ENCODE assay signal across 8 cellular contexts in genomic region chr2:230864605-230865323, GRCh38. TPM values are rescaled to one million over a fixed set of nuclear protein-coding genes. Genes with fewer than 3 reads are reported as not detected.
DNase-seq lines count a peak whose midpoint lies in the region; ATAC-seq and TF ChIP-seq lines count a peak whose summit lies in the region.

TSS of gene ITM2C (plus strand) at chr2:230864942. CDS start at chr2:230865026, 84 bp downstream.

- peak within 1 kb of the TSS; percentile 41 for H4K5ac ChIP-seq in IMR-90 (ENCODE audit: low read depth, low read length)

- TF ChIP-seq CTCF in IMR-90 (conservative IDR thresholded peaks at IDR 0.05; ENCODE audit: low read depth, low read length): peak; percentile 50
- TF ChIP-seq CTCF in heart right ventricle (IDR thresholded peaks at IDR 0.05): peak in 7 of 9 donors; percentile 13 to 63 (median 42)
- TF ChIP-seq CTCF in psoas muscle (IDR thresholded peaks at IDR 0.05): peak; percentile 31
- peak in 1 of 3 experiments; percentile 24 for TF ChIP-seq CTCF in vagina (IDR thresholded peaks at IDR 0.05)

- H2BK15ac ChIP-seq in IMR-90 (ENCODE audit: low read depth, low read length): no peak within 1 kb of the TSS

- peak within 1 kb of the TSS; percentile 47 for H3K27ac ChIP-seq in IMR-90 (ENCODE audit: insufficient read depth, low read length)
- peak within 1 kb of the TSS in 5 of 10 donors; percentile 11 to 68 (median 43) for H3K27ac ChIP-seq in heart right ventricle
- no peak within 1 kb of the TSS for H3K27ac ChIP-seq in psoas muscle
- peak within 1 kb of the TSS; percentile 67 for H3K27ac ChIP-seq in vagina

- H3K18ac ChIP-seq in IMR-90 (ENCODE audit: low read depth, low read length): 0 out of 2 replicates have a peak within 1 kb of the TSS, but pooled peaks have one; percentile 8

- H3K9ac ChIP-seq in IMR-90 (ENCODE audit: low read depth, low read length) (peak within 1 kb of the TSS; percentile 86), adipocyte (ENCODE audit: low read length) (peak within 1 kb of the TSS; percentile 80)

- H3K4ac ChIP-seq in IMR-90 (ENCODE audit: low read depth, low read length): peak within 1 kb of the TSS; percentile 60

- in situ Hi-C loops in IMR-90 (cut with MboI; ENCODE audit: low sequenced_read_pairs): no loop called here

- peak within 1 kb of the TSS; percentile 98 for H3K4me3 ChIP-seq in IMR-90 (ENCODE audit: insufficient read depth, low read depth, low read length)
- peak within 1 kb of the TSS; percentile 83 for H3K4me3 ChIP-seq in adipocyte (ENCODE audit: low read length)
- peak within 1 kb of the TSS; percentile 37 to 84 (median 70) for H3K4me3 ChIP-seq in heart right ventricle
- H3K4me3 ChIP-seq in psoas muscle: peak within 1 kb of the TSS; percentile 61
- H3K4me3 ChIP-seq in vagina: peak within 1 kb of the TSS; percentile 68 to 84

- H2AK5ac ChIP-seq in IMR-90 (ENCODE audit: low read depth, low read length): peak within 1 kb of the TSS; percentile 11; the same call in 1 of the 2 replicates

- peak within 1 kb of the TSS; percentile 95 for H2AFZ ChIP-seq in IMR-90 (replicated peaks; ENCODE audit: low read length, poor library complexity)

- no peak within 1 kb of the TSS for H2BK20ac ChIP-seq in IMR-90 (ENCODE audit: low read depth, low read length)

- H3K9me3 ChIP-seq in IMR-90 (ENCODE audit: control insufficient read depth, insufficient read depth, low read length) (no peaks in the 10 kb centered on the region), adipocyte (ENCODE audit: control insufficient read depth, low read length) (no peaks in the 10 kb centered on the region), heart right ventricle (peaks cover 0 to under 1% (median 0%) of the 10 kb centered on the region in 11 donors), psoas muscle (no peaks in the 10 kb centered on the region), vagina (no peaks in the 10 kb centered on the region)

- peaks cover 6% of the 10 kb centered on the region; the same call in 1 of the 2 replicates for H3K9me1 ChIP-seq in IMR-90 (ENCODE audit: insufficient read depth, low read length)

- peak within 1 kb of the TSS; percentile 61; the same call in 1 of the 2 replicates for H2BK120ac ChIP-seq in IMR-90 (ENCODE audit: low read depth, low read length)

- no peak within 1 kb of the TSS for H3K56ac ChIP-seq in IMR-90 (ENCODE audit: extremely low read depth, insufficient read depth, low read length)

- H3K4me2 ChIP-seq in IMR-90 (ENCODE audit: low read depth, low read length): peak within 1 kb of the TSS; percentile 88

- peak within 1 kb of the TSS; percentile 46; the same call in 1 of the 2 replicates for H4K91ac ChIP-seq in IMR-90 (ENCODE audit: insufficient read depth, low read depth, low read length)

- ATAC-seq in GM21515 (IDR thresholded peaks at IDR 0.05; ENCODE audit: unreplicated experiment) (peak; percentile 77), IMR-90 (ENCODE audit: low read depth) (peak; percentile 91), heart right ventricle (peak; percentile 75 to 93 (median 80)), psoas muscle (peak; percentile 63 to 91 (median 86))

- TF ChIP-seq POLR2A in IMR-90 (IDR thresholded peaks at IDR 0.05; ENCODE audit: low read depth, low read length) (no peak), vagina (IDR thresholded peaks at IDR 0.05) (no peak)

- H4K20me1 ChIP-seq in IMR-90 (ENCODE audit: insufficient read depth, low read length): peaks cover 21% of the 10 kb centered on the region

- H3K4me1 ChIP-seq in IMR-90 (ENCODE audit: control insufficient read depth, insufficient read depth, low read length) (peaks cover 12% of the 10 kb centered on the region; the same call in 1 of the 2 replicates), adipocyte (ENCODE audit: control insufficient read depth, insufficient read depth, low read length) (no peaks in the 10 kb centered on the region), heart right ventricle (peaks cover 4 to 55% (median 32%) of the 10 kb centered on the region in 9 donors), psoas muscle (no peaks in the 10 kb centered on the region), vagina (peaks cover 55% of the 10 kb centered on the region)

- H2AK9ac ChIP-seq in IMR-90 (replicated peaks; ENCODE audit: low read depth, low read length, poor library complexity): peak within 1 kb of the TSS; percentile 52

- H3K36me3 ChIP-seq in IMR-90 (ENCODE audit: control insufficient read depth, insufficient read depth, low read length): no peaks in the 10 kb centered on the region
- H3K36me3 ChIP-seq in adipocyte (ENCODE audit: control insufficient read depth, insufficient read depth, low read length, severe bottlenecking): no peaks in the 10 kb centered on the region
- no peaks in the 10 kb centered on the region for H3K36me3 ChIP-seq in heart right ventricle
- no peaks in the 10 kb centered on the region for H3K36me3 ChIP-seq in psoas muscle (ENCODE audit: insufficient read depth in 1 of 2, low read depth in 1 of 2)
- H3K36me3 ChIP-seq in vagina: no peaks in the 10 kb centered on the region

- intact Hi-C loops in IMR-90 (cut with micrococcal nuclease) (loop anchor here (1.0 kb wide), 1 partner anchor 123 kb away; no protein-coding TSS in a partner anchor), heart right ventricle (cut with DNase I) (no loop called here), psoas muscle (cut with DNase I) (no loop called here), vagina (cut with DNase I) (no loop called here)

- H2BK5ac ChIP-seq in IMR-90 (ENCODE audit: low read depth, low read length, poor library complexity, severe bottlenecking): no peak within 1 kb of the TSS

- CTCF ChIA-PET in IMR-90 (lab: Yijun Ruan, JAX): interaction anchor here (0.6 to 0.7 kb wide), 2 partner anchors 16 to 124 kb away, joined by 3 read pairs; no protein-coding TSS in a partner anchor

- H3K79me1 ChIP-seq in IMR-90 (ENCODE audit: low read depth in 1 of 2, low read length in 2 of 2): peaks cover 3 to 35% of the 10 kb centered on the region in 2 experiments; a peak in 3 of 4 replicates

- 0% methylated on average over 57 of the region's 77 CpGs; no CpG with 5 or more reads in 1 of the 2 experiments for WGBS in IMR-90 (ENCODE audit: extremely low coverage in 2 of 2, insufficient read length in 1 of 2), 2 experiments
- WGBS in heart right ventricle, 2 donors: 0 to 1% methylated on average over 73 to 77 of the region's 77 CpGs
- WGBS in psoas muscle, 3 donors: 0 to 1% (median 0%) methylated on average over 41 to 77 of the region's 77 CpGs

- H3K27me3 ChIP-seq in IMR-90 (ENCODE audit: control insufficient read depth, insufficient read depth, low read length) (peaks cover 26% of the 10 kb centered on the region), adipocyte (replicated peaks; ENCODE audit: control insufficient read depth, insufficient read depth, low read length) (peaks cover 40% of the 10 kb centered on the region), heart right ventricle (peaks cover 6 to 55% (median 39%) of the 10 kb centered on the region in 7 donors), psoas muscle (ENCODE audit: insufficient read depth in 3 of 3, low read length in 2 of 3) (peaks cover 0 to 35% (median 11%) of the 10 kb centered on the region in 3 donors), vagina (no peaks in the 10 kb centered on the region)

- TF ChIP-seq RAD21 in IMR-90 (IDR thresholded peaks at IDR 0.05; ENCODE audit: low read length): no peak

- dilution Hi-C loops in IMR-90 (cut with HindIII; ENCODE audit: low sequenced_read_pairs, unreplicated experiment): no loop called here

- DNase-seq in DMS79 (lab: John Stamatoyannopoulos, UW) (peak; percentile 37), IMR-90 (peak; percentile 62), SKM-1 treated with dmso at 0.1 percent for 144 hours (lab: John Stamatoyannopoulos, UW; ENCODE audit: unreplicated experiment) (peak; percentile 76), adipocyte (ENCODE audit: low read depth) (peak; percentile 84), heart right ventricle (peak; percentile 52 to 73), psoas muscle (peak; percentile 64 to 76), vagina (ENCODE audit: extremely low spot score in 2 of 2) (no peak)

- H3K23ac ChIP-seq in IMR-90 (ENCODE audit: low read depth, low read length): peak within 1 kb of the TSS; percentile 24; the same call in 1 of the 2 replicates

- H4K8ac ChIP-seq in IMR-90 (ENCODE audit: low read depth in 2 of 2, low read length in 2 of 2): peak within 1 kb of the TSS; percentile 33 to 74; a peak in 3 of 4 replicates

- peak within 1 kb of the TSS; percentile 91; the same call in 1 of the 2 replicates for H3K14ac ChIP-seq in IMR-90 (replicated peaks; ENCODE audit: low read depth, low read length)

- POLR2A ChIA-PET in IMR-90 (lab: Charles Lee; ENCODE audit: unreplicated experiment): no interaction called here

- no TSS peak for BruUV-seq in IMR-90 (replicated peaks; lab: Mats Ljungman, UMichigan)

TF ChIP-seq in IMR-90, 13 proteins besides CTCF, POLR2A, EP300 and RAD21:
- TF ChIP-seq CEBPB (IDR thresholded peaks at IDR 0.05; ENCODE audit: low read depth, low read length) (no peak), MXI1 (IDR thresholded peaks at IDR 0.05; ENCODE audit: borderline replicate concordance, low read depth, low read length) (no peak), SMC3 (IDR thresholded peaks at IDR 0.05; ENCODE audit: low read depth, low read length) (no peak), USF2 (IDR thresholded peaks at IDR 0.05; ENCODE audit: low read depth, low read length) (no peak), RFX5 (IDR thresholded peaks at IDR 0.05; ENCODE audit: low read depth, low read length) (no peak), MAZ (IDR thresholded peaks at IDR 0.05; ENCODE audit: borderline replicate concordance, low read depth, low read length) (peak; percentile 65; the same call in 1 of the 2 replicates), CHD1 (IDR thresholded peaks at IDR 0.05; ENCODE audit: low read depth, low read length) (no peak)

RNA-seq across cellular contexts. Expression of gene ITM2C, which starts in this region (rescaled TPM):
- total RNA-seq in IMR-90 (2012; rRNA removed) (35.8 and 46.8 TPM in 2 replicates), heart right ventricle (10 to 100 TPM; 14.3 to 32.7 (median 23.8) TPM), psoas muscle (10 to 100 TPM in 2 of 4 donors, 1 to 10 TPM in 2; 9.0 to 20.3 (median 10.6) TPM), vagina (86.2 TPM)
- polyA plus RNA-seq in IMR-90 (2012; rRNA removed) (274 and 275 TPM in 2 replicates), heart right ventricle (10 to 100 TPM; 12.1 to 20.4 TPM), psoas muscle (10 to 100 TPM in 2 of 3 donors, 1 to 10 TPM in 1; 9.1 to 12.6 (median 11.5) TPM)
- polyA plus RNA-seq in IMR-90 (2012; cell fraction: cytosol; rRNA removed): 429 TPM in 2 replicates
- 107 and 149 TPM in 2 replicates for polyA plus RNA-seq in IMR-90 (2012; cell fraction: nucleus; rRNA removed; ENCODE audit: low replicate concordance)

Comparison
In these comparisons a context has a peak if more than half of its experiments do, and no peak if none do; other contexts are left out.
1. RNA of gene ITM2C (polyA plus RNA-seq): 107 to 429 TPM in IMR-90; 12.1 to 20.4 TPM in heart right ventricle and 9.1 to 12.6 TPM in psoas muscle; every median in the first group is over 4 times any median in the second.
2. DNase-seq: peak in DMS79 (single experiment), IMR-90 (single experiment), SKM-1 treated with dmso at 0.1 percent for 144 hours (single experiment), adipocyte (single experiment), heart right ventricle (2 of 2) and psoas muscle (2 of 2); none in vagina (0 of 2).
3. Peak in every context shown above with its lines, with median percentiles within 50 percentile points of each other: ATAC-seq and H3K4me3 ChIP-seq.